8 cellular contexts compared by ENCODE assay signal in genomic region chr13:46552888-46553520, GRCh38. TPM values are rescaled to one million over a fixed set of nuclear protein-coding genes. Genes with fewer than 3 reads are reported as not detected.
DNase-seq lines count a peak whose midpoint lies in the region; ATAC-seq lines count a peak whose summit lies in the region.

A gene with protein sequence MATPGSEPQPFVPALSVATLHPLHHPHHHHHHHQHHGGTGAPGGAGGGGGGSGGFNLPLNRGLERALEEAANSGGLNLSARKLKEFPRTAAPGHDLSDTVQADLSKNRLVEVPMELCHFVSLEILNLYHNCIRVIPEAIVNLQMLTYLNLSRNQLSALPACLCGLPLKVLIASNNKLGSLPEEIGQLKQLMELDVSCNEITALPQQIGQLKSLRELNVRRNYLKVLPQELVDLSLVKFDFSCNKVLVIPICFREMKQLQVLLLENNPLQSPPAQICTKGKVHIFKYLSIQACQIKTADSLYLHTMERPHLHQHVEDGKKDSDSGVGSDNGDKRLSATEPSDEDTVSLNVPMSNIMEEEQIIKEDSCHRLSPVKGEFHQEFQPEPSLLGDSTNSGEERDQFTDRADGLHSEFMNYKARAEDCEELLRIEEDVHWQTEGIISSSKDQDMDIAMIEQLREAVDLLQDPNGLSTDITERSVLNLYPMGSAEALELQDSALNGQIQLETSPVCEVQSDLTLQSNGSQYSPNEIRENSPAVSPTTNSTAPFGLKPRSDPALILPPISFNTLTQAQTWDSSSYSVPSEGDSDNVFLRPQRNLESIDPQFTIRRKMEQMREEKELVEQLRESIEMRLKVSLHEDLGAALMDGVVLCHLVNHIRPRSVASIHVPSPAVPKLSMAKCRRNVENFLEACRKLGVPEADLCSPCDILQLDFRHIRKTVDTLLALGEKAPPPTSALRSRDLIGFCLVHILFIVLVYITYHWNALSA (plus strand): TSS chr13:46553170. CDS start chr13:46553397, 227 bp downstream.

- peak; percentile 55 for ATAC-seq in GM19455 (IDR thresholded peaks at IDR 0.05; ENCODE audit: unreplicated experiment)
- ATAC-seq in effector memory CD8-positive, alpha-beta T cell (replicated peaks) = peak; percentile 78

- peak within 1 kb of the TSS; percentile 78 for H2BK5ac ChIP-seq in mesenchymal stem cell (ENCODE audit: low read depth, low read length, poor library complexity, severe bottlenecking)

- H3K4me1 ChIP-seq in NT2/D1 (ENCODE audit: insufficient read depth, insufficient read length) (no peaks in the 10 kb centered on the region), mesenchymal stem cell (ENCODE audit: control insufficient read depth, insufficient read depth, low read depth, low read length) (peaks cover 7% of the 10 kb centered on the region)

- H3K4ac ChIP-seq in mesenchymal stem cell (ENCODE audit: low read depth in 1 of 2, low read length in 2 of 2) = peak within 1 kb of the TSS; percentile 19 to 78

- peak within 1 kb of the TSS; percentile 59 for H3K27ac ChIP-seq in mesenchymal stem cell (ENCODE audit: low read length, poor library complexity, severe bottlenecking)

- H3K9me3 ChIP-seq in NT2/D1 (ENCODE audit: insufficient read depth, low read length) (no peaks in the 10 kb centered on the region), mesenchymal stem cell (ENCODE audit: control insufficient read depth, low read length) (no peaks in the 10 kb centered on the region)

- H3K9ac ChIP-seq in NT2/D1 (ENCODE audit: insufficient read length, low read depth) (peak within 1 kb of the TSS; percentile 74), mesenchymal stem cell (ENCODE audit: low read length) (peak within 1 kb of the TSS; percentile 96)

- peak within 1 kb of the TSS in 1 of 2 experiments; percentile 81 for H3K23ac ChIP-seq in mesenchymal stem cell (ENCODE audit: low read length in 2 of 2)

- peak within 1 kb of the TSS; percentile 96 for H2BK120ac ChIP-seq in mesenchymal stem cell (ENCODE audit: low read depth, low read length)

- H3K4me3 Mint-ChIP-seq in effector memory CD8-positive, alpha-beta T cell = peak within 1 kb of the TSS; percentile 95 to 96

- H3K79me1 ChIP-seq in mesenchymal stem cell (replicated peaks; ENCODE audit: low read length, poor library complexity, severe bottlenecking) = peaks cover 4% of the 10 kb centered on the region

- H2BK12ac ChIP-seq in mesenchymal stem cell (ENCODE audit: low read length in 2 of 2) = peak within 1 kb of the TSS; percentile 50 to 83

- peak within 1 kb of the TSS; percentile 67 for H2AFZ ChIP-seq in mesenchymal stem cell (ENCODE audit: low read depth, low read length)

- peaks cover 22% of the 10 kb centered on the region for H3K36me3 Mint-ChIP-seq in effector memory CD8-positive, alpha-beta T cell (ENCODE audit: insufficient read depth)

- peak within 1 kb of the TSS in 1 of 2 experiments; percentile 95 for H3K14ac ChIP-seq in mesenchymal stem cell (ENCODE audit: low read length in 2 of 2)

- peaks cover 0 to 13% of the 10 kb centered on the region in 2 donors for H3K27me3 Mint-ChIP-seq in effector memory CD8-positive, alpha-beta T cell

- H3K4me3 ChIP-seq in NT2/D1 (ENCODE audit: insufficient read length, low read depth) = peak within 1 kb of the TSS; percentile 66
- peak within 1 kb of the TSS; percentile 86 to 98 for H3K4me3 ChIP-seq in mesenchymal stem cell (ENCODE audit: insufficient read depth in 1 of 2, low read depth in 1 of 2, low read length in 2 of 2)

- H2AK5ac ChIP-seq in mesenchymal stem cell (ENCODE audit: low read length, severe bottlenecking) = peak within 1 kb of the TSS; percentile 1

- H3K4me1 Mint-ChIP-seq in effector memory CD8-positive, alpha-beta T cell (ENCODE audit: low read depth in 2 of 2) = peaks cover 40 to 51% of the 10 kb centered on the region in 2 donors

- peak within 1 kb of the TSS; percentile 88 to 96 for H3K18ac ChIP-seq in mesenchymal stem cell (ENCODE audit: low read depth in 1 of 2, low read length in 2 of 2)

- H3K27me3 ChIP-seq in NT2/D1 (ENCODE audit: insufficient read depth, insufficient read length) (peaks cover 32% of the 10 kb centered on the region), mesenchymal stem cell (ENCODE audit: control insufficient read depth in 1 of 2, insufficient read depth in 1 of 2, low read length in 2 of 2) (no peaks in the 10 kb centered on the region)

- WGBS in mesenchymal stem cell = under 1% methylated on average over 33 of the region's 66 CpGs

- DNase-seq in C1 segment of cervical spinal cord (lab: John Stamatoyannopoulos, UW) = peak in 13 of 14 donors; percentile 27 to 87 (median 68)
- DNase-seq in HUDEP-2 (lab: John Stamatoyannopoulos, UW; ENCODE audit: unreplicated experiment in 76 of 76) = peak in 74 of 76 experiments; percentile 6 to 88 (median 70)
- peak; percentile 36 for DNase-seq in NT2/D1 (ENCODE audit: low read depth, low spot score)
- DNase-seq in activated CD8-positive, alpha-beta memory T cell treated with anti-CD3 and anti-CD28 coated beads for 48 hours (ENCODE audit: low read depth in 2 of 3, low spot score in 2 of 3) = peak; percentile 59 to 74 (median 59)
- peak; percentile 74 to 76 (median 74) for DNase-seq in effector memory CD8-positive, alpha-beta T cell
- DNase-seq in mesenchymal stem cell = peak; percentile 94
- DNase-seq in stimulated activated CD8-positive, alpha-beta memory T cell treated with anti-CD3 and anti-CD28 coated beads, Interleukin-12 subunit alpha, Interleukin-12 subunit beta, amount 100 ng/mL, for 4 hours (ENCODE audit: low read depth) = peak; percentile 80

- peak within 1 kb of the TSS; percentile 35 for H4K8ac ChIP-seq in mesenchymal stem cell (ENCODE audit: low read length)

- peak within 1 kb of the TSS; percentile 55 for H4K91ac ChIP-seq in mesenchymal stem cell (ENCODE audit: low read length)

- peak within 1 kb of the TSS; percentile 91 for H3K4me2 ChIP-seq in mesenchymal stem cell (ENCODE audit: low read length, poor library complexity, severe bottlenecking)

- H3K9me3 Mint-ChIP-seq in effector memory CD8-positive, alpha-beta T cell = no peaks in the 10 kb centered on the region

- H3K27ac Mint-ChIP-seq in effector memory CD8-positive, alpha-beta T cell = peak within 1 kb of the TSS; percentile 90 to 96

- H2BK15ac ChIP-seq in mesenchymal stem cell (ENCODE audit: low read depth, poor library complexity, severe bottlenecking) = peak within 1 kb of the TSS; percentile 92

- H3K36me3 ChIP-seq in NT2/D1 (ENCODE audit: insufficient read depth, insufficient read length, low read length) (no peaks in the 10 kb centered on the region), mesenchymal stem cell (ENCODE audit: control insufficient read depth in 1 of 2, insufficient read depth in 2 of 2, low read depth in 1 of 2, low read length in 2 of 2) (no peaks in the 10 kb centered on the region)

RNA-seq across cellular contexts. Expression of the gene that starts here (rescaled TPM):
- 8.2 TPM for polyA plus RNA-seq in mesenchymal stem cell (2013, experiment 1 of 2)
- 7.9 TPM for polyA plus RNA-seq in mesenchymal stem cell (2013, experiment 2 of 2)

Comparison
In these comparisons a context has a peak if more than half of its experiments do, and no peak if none do; other contexts are left out.
1. Peak in every context shown above with its lines: DNase-seq, ATAC-seq, H3K4me3 ChIP-seq and H3K27ac ChIP-seq.
2. DNase-seq: peak in every context shown above with its lines; median percentile 94 in mesenchymal stem cell; 80 in stimulated activated CD8-positive, alpha-beta memory T cell treated with anti-CD3 and anti-CD28 coated beads, Interleukin-12 subunit alpha, Interleukin-12 subunit beta, amount 100 ng/mL, for 4 hours; 74 in effector memory CD8-positive, alpha-beta T cell; 70 in HUDEP-2; 68 in C1 segment of cervical spinal cord; 59 in activated CD8-positive, alpha-beta memory T cell treated with anti-CD3 and anti-CD28 coated beads for 48 hours; 36 in NT2/D1.